In the genomic region with DNA sequence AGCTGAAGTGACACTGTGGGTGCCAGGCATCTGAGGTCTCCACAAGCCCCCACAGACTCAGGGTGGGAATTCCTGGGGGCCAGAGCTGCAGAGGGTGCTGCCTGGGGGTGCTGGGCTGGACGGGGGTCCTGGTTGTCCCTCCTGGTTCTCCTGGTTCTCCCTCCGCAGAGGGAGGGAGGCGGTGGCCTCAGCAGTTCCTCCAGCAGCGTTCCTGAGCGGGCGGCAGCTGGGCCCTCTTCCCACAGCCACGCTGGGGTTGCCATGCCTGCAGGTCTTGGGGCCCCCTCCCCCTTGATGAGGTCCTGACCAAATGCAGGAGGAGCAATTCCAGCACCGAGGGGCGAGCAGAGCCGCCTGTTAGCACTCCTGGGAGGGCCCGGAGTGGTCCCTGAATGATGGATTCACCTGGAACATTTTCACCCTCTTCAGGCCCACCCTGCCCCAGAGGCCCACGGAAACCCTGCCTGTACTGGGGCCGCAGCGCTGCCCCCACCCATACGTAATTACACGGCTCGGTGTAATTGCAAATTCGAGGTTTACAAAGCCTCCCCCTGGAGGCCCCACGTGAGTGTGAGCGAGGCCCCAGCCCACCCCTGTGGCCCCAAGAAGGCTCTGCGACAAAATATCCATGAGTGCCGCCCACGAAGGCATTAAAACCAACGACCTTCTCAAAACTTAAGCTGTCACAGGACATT, we compare ENCODE assay signal across 13 cellular contexts. TPM values are rescaled to one million over a fixed set of nuclear protein-coding genes. Genes with fewer than 3 reads are reported as not detected.
A peak's percentile ranks its signal among the peaks of the same experiment; 100 is the strongest.
DNase-seq lines count a peak whose midpoint lies in the region; ATAC-seq, FAIRE-seq and TF ChIP-seq lines count a peak whose summit lies in the region.
"Had no signal": no experiment of that assay in that cellular context is flagged by ENCODE, and none has a peak within 500 bp of the region (broad histone marks: within the 10 kb centered on the region; RNA-seq: fewer than 3 reads in every experiment).

No MANE protein-coding gene starts in this region.

- H3K4me3 Mint-ChIP-seq in naive B cell, result peak overlapping the region; percentile 87 to 97 (median 95)

- H3K27ac ChIP-seq in BLaER1 (no peak overlapping the region), HEK293 (ENCODE audit: extremely low read depth, low read depth, low read length) (no peak overlapping the region)

- no peak for ATAC-seq in activated naive CD4-positive, alpha-beta T cell treated with anti-CD3 and anti-CD28 coated beads, Interleukin-2, amount 50 U/mL, for 72 hours
- ATAC-seq in naive B cell (ENCODE audit: low read depth in 2 of 2) (peak; percentile 28 to 34), GM21447 (IDR thresholded peaks at IDR 0.05; ENCODE audit: unreplicated experiment) (no peak)

- no peak overlapping the region for H3K9ac ChIP-seq in BLaER1

- DNase-seq in activated naive CD4-positive, alpha-beta T cell treated with anti-CD3 and anti-CD28 coated beads, Interleukin-2, amount 50 U/mL, for 72 hours (ENCODE audit: low spot score in 2 of 2), result no peak
- DNase-seq in naive B cell (peak; percentile 40), urothelium cell line (ENCODE audit: low spot score) (no peak), activated gamma-delta T cell treated with Interleukin-2 at 50 U/mL for 16 hours (no peak), NCI-H1436 treated with DMSO at 0.1 percent for 48 hours (lab: John Stamatoyannopoulos, UW) (no peak)
- DNase-seq: NCI-H2029 had no signal

- no peaks in the 10 kb centered on the region for H3K36me3 Mint-ChIP-seq in activated naive CD4-positive, alpha-beta T cell treated with anti-CD3 and anti-CD28 coated beads, Interleukin-2, amount 50 U/mL, for 72 hours
- H3K36me3 Mint-ChIP-seq in naive B cell, result no peaks in the 10 kb centered on the region

- peak overlapping the region; percentile 77 to 87 for H3K27ac Mint-ChIP-seq in activated naive CD4-positive, alpha-beta T cell treated with anti-CD3 and anti-CD28 coated beads, Interleukin-2, amount 50 U/mL, for 72 hours
- H3K27ac Mint-ChIP-seq in naive B cell, result peak overlapping the region; percentile 41 to 97 (median 89)

- peaks cover 32 to 52% (median 41%) of the 10 kb centered on the region in 3 donors for H3K4me1 Mint-ChIP-seq in naive B cell

- H3K4me3 ChIP-seq in BLaER1 (no peak overlapping the region), HEK293 (ENCODE audit: low read depth, low read length) (no peak overlapping the region)
- H3K4me3 ChIP-seq: smooth muscle cell had no signal

- H4K20me1 ChIP-seq in BLaER1, result peaks cover 35% of the 10 kb centered on the region; the same call in 1 of the 2 replicates

- H3K4me2 ChIP-seq in BLaER1, result peak overlapping the region; percentile 91
- H3K4me2 ChIP-seq: smooth muscle cell had no signal

- no peak for FAIRE-seq in urothelium cell line (lab: Jason Lieb, UNC)
- FAIRE-seq: H1 had no signal

- no peaks in the 10 kb centered on the region for H3K36me3 ChIP-seq in BLaER1
- H3K36me3 ChIP-seq in HEK293 (ENCODE audit: control insufficient read depth in 2 of 2, insufficient read depth in 1 of 2, low read length in 2 of 2), result no peaks in the 10 kb centered on the region

- CTCF ChIA-PET in HEK293 (lab: Yijun Ruan, JAX), result interaction anchor here (1.0 to 9.4 kb wide), 2 partner anchors 120 to 587 kb away, joined by 3 to 297 read pairs; no protein-coding TSS in a partner anchor

- H3K27me3 Mint-ChIP-seq in naive B cell, result no peaks in the 10 kb centered on the region

- H3K9me3 ChIP-seq in BLaER1 (no peaks in the 10 kb centered on the region), HEK293 (ENCODE audit: control insufficient read depth, insufficient read depth, low read depth, low read length) (no peaks in the 10 kb centered on the region)

- H3K27me3 ChIP-seq in BLaER1, result no peaks in the 10 kb centered on the region; the same call in 1 of the 2 replicates

- H3K4me1 ChIP-seq in BLaER1 (peaks cover 73% of the 10 kb centered on the region), HEK293 (ENCODE audit: control insufficient read depth, insufficient read depth, low read length) (no peaks in the 10 kb centered on the region)

- H3K9me3 Mint-ChIP-seq in activated naive CD4-positive, alpha-beta T cell treated with anti-CD3 and anti-CD28 coated beads, Interleukin-2, amount 50 U/mL, for 72 hours, result no peaks in the 10 kb centered on the region
- no peaks in the 10 kb centered on the region for H3K9me3 Mint-ChIP-seq in naive B cell

- no peak for TF ChIP-seq CTCF in HEK293 (tag by site-specific recombination; IDR thresholded peaks at IDR 0.05)

- POLR2A ChIA-PET in HEK293 (lab: Yijun Ruan, JAX), result no interaction called here

TF ChIP-seq in HEK293, 187 proteins besides CTCF, POLR2A, EP300 and RAD21:
- TF ChIP-seq SALL2 (tag by site-specific recombination; IDR thresholded peaks at IDR 0.05; ENCODE audit: borderline replicate concordance) (no peak), ZNF621 (tag by site-specific recombination; IDR thresholded peaks at IDR 0.05) (no peak), ZFHX2 (tag by site-specific recombination; conservative IDR thresholded peaks at IDR 0.05) (peak; percentile 70), EGR2 (tag by site-specific recombination; IDR thresholded peaks at IDR 0.05; ENCODE audit: low read depth) (peak; percentile 22; the same call in 1 of the 2 replicates), ZNF571 (tag by site-specific recombination; IDR thresholded peaks at IDR 0.05) (no peak)
- TF ChIP-seq, protein P1, sequence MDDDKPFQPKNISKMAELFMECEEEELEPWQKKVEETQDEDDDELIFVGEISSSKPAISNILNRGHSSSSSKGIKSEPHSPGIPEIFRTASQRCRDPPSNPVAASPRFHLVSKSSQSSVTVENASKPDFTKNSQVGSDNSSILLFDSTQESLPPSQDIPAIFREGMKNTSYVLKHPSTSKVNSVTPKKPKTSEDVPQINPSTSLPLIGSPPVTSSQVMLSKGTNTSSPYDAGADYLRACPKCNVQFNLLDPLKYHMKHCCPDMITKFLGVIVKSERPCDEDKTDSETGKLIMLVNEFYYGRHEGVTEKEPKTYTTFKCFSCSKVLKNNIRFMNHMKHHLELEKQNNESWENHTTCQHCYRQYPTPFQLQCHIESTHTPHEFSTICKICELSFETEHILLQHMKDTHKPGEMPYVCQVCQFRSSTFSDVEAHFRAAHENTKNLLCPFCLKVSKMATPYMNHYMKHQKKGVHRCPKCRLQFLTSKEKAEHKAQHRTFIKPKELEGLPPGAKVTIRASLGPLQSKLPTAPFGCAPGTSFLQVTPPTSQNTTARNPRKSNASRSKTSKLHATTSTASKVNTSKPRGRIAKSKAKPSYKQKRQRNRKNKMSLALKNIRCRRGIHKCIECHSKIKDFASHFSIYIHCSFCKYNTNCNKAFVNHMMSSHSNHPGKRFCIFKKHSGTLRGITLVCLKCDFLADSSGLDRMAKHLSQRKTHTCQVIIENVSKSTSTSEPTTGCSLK (tag by site-specific recombination; IDR thresholded peaks at IDR 0.05), result no peak

RNA-seq across cellular contexts. Expression of gene C11orf21, which starts 0.6 kb away (rescaled TPM):
- 10 to 100 TPM in 1 of 2 donors, 1 to 10 TPM in 1; 7.8 to 10.2 TPM for total RNA-seq in activated naive CD4-positive, alpha-beta T cell treated with anti-CD3 and anti-CD28 coated beads, Interleukin-2, amount 50 U/mL, for 72 hours
- 10 to 100 TPM in 3 of 6 donors, 1 to 10 TPM in 3; 8.3 to 15.4 (median 10.2) TPM for polyA plus RNA-seq in naive B cell (ENCODE audit: low read depth in 6 of 6)
- total RNA-seq: epithelial cell of proximal tubule, H1, SK-MEL-5, smooth muscle cell had no signal
- polyA plus RNA-seq: H1, smooth muscle cell had no signal

RNA-seq across cellular contexts. Expression of gene TSPAN32, which starts 0.7 kb away (rescaled TPM):
- total RNA-seq in activated naive CD4-positive, alpha-beta T cell treated with anti-CD3 and anti-CD28 coated beads, Interleukin-2, amount 50 U/mL, for 72 hours, result 1 to 10 TPM; 5.6 to 7.6 TPM
- polyA plus RNA-seq in naive B cell (ENCODE audit: low read depth in 6 of 6), result 10 to 100 TPM in 4 of 6 donors, 1 to 10 TPM in 2; 6.5 to 24.0 (median 13.5) TPM
- total RNA-seq: epithelial cell of proximal tubule, H1, SK-MEL-5, smooth muscle cell had no signal
- polyA plus RNA-seq: H1, smooth muscle cell had no signal

RNA-seq across cellular contexts. Expression of gene ASCL2, which starts 30.7 kb away (rescaled TPM):
- total RNA-seq in activated naive CD4-positive, alpha-beta T cell treated with anti-CD3 and anti-CD28 coated beads, Interleukin-2, amount 50 U/mL, for 72 hours, result 1 to 10 TPM in 1 of 2 donors, not detected in 1; 8.7 TPM
- 1 to 10 TPM in 1 of 6 donors, under 1 TPM in 4, not detected in 1; 0.35 to 1.7 (median 0.60) TPM for polyA plus RNA-seq in naive B cell (ENCODE audit: low read depth in 6 of 6)
- total RNA-seq: SK-MEL-5, smooth muscle cell had no signal

Comparison
In these comparisons a context has a peak if more than half of its experiments do, and no peak if none do; other contexts are left out.
1. ATAC-seq: peak in naive B cell (2 of 2); none in activated naive CD4-positive, alpha-beta T cell treated with anti-CD3 and anti-CD28 coated beads, Interleukin-2, amount 50 U/mL, for 72 hours (0 of 2) and GM21447 (single experiment).